1 cellular context compared by ENCODE assay signal in genomic region chr16:57061084-57061905, GRCh38.
A peak's percentile ranks its signal among the peaks of the same experiment; 100 is the strongest.
TF ChIP-seq lines count a peak whose summit lies in the region.

No MANE protein-coding gene starts in this region.

TF ChIP-seq in IMR-90, 13 proteins besides CTCF, POLR2A, EP300 and RAD21:
- peak; percentile 66 for TF ChIP-seq BHLHE40 (IDR thresholded peaks at IDR 0.05; ENCODE audit: low read depth, low read length)
- no peak for TF ChIP-seq FOS (IDR thresholded peaks at IDR 0.05; ENCODE audit: low read depth, low read length)
